21 cellular contexts compared by ENCODE assay signal in genomic region chr12:131364903-131365820, GRCh38.
"Had no signal": no experiment of that assay in that cellular context is flagged by ENCODE, and none has a peak within 500 bp of the region (broad histone marks: within the 10 kb centered on the region; RNA-seq: fewer than 3 reads in every experiment).

No MANE protein-coding gene starts in this region.

- H3K4me3 Mint-ChIP-seq: activated naive CD4-positive, alpha-beta T cell treated with anti-CD3 and anti-CD28 coated beads, Interleukin-2, amount 50 U/mL, for 24 hours; activated naive CD8-positive, alpha-beta T cell treated with anti-CD3 and anti-CD28 coated beads, Interleukin-2, amount 50 U/mL, for 24 hours; dendritic cell treated with granulocyte-macrophage colony-stimulating factor and Interleukin-4, amounts not matched to agents 40 ng/mL and 50 ng/mL, for 4 days; nephron; stimulated activated naive CD8-positive, alpha-beta T cell treated with anti-CD3 and anti-CD28 coated beads, Interleukin-15, Interleukin-2, amounts not matched to agents 100 ng/mL and 50 ng/mL, for 24 hours; T-helper 2 cell treated with Interferon-gamma antibody and Interleukin-4, amounts not matched to agents 5 μg/mL and 100 μg/mL, for 36 hours had no signal

- H3K27me3 Mint-ChIP-seq: stimulated activated naive CD8-positive, alpha-beta T cell treated with anti-CD3 and anti-CD28 coated beads, Interleukin-15, Interleukin-2, amounts not matched to agents 100 ng/mL and 50 ng/mL, for 24 hours had no signal

- H3K9me3 ChIP-seq: esophagus muscularis mucosa, mucosa of descending colon, upper lobe of left lung had no signal

- DNase-seq: activated CD4-positive, alpha-beta T cell treated with anti-CD3 and anti-CD28 coated beads for 48 hours; activated CD4-positive, alpha-beta T cell treated with anti-CD3 and anti-CD28 coated beads, Interleukin-2, amount 50 U/mL, for 48 hours; activated CD8-positive, alpha-beta memory T cell treated with anti-CD3 and anti-CD28 coated beads for 24 hours; activated naive CD8-positive, alpha-beta T cell treated with anti-CD3 and anti-CD28 coated beads, Interleukin-2, amount 50 U/mL, for 24 hours; amygdala; central memory CD4-positive, alpha-beta T cell; foreskin keratinocyte; left ventricle myocardium inferior; occipital lobe; right cardiac atrium; stimulated activated CD4-positive, alpha-beta T cell treated with anti-CD3 and anti-CD28 coated beads, Interleukin-2, amount 100 ng/mL, for 48 hours; T-helper 1 cell; upper lobe of left lung had no signal

- ATAC-seq: activated naive CD8-positive, alpha-beta T cell treated with anti-CD3 and anti-CD28 coated beads, Interleukin-2, amount 50 U/mL, for 24 hours; foreskin keratinocyte; mucosa of descending colon; right cardiac atrium had no signal

- H3K36me3 ChIP-seq: esophagus muscularis mucosa, left ventricle myocardium inferior, upper lobe of left lung had no signal

- H3K27me3 ChIP-seq: foreskin keratinocyte, upper lobe of left lung had no signal

- H3K4me1 Mint-ChIP-seq: activated naive CD4-positive, alpha-beta T cell treated with anti-CD3 and anti-CD28 coated beads, Interleukin-2, amount 50 U/mL, for 24 hours; activated naive CD8-positive, alpha-beta T cell treated with anti-CD3 and anti-CD28 coated beads, Interleukin-2, amount 50 U/mL, for 24 hours; nephron had no signal

- H3K4me1 ChIP-seq: esophagus muscularis mucosa, foreskin keratinocyte, left ventricle myocardium inferior, upper lobe of left lung had no signal

- H3K36me3 Mint-ChIP-seq: activated naive CD4-positive, alpha-beta T cell treated with anti-CD3 and anti-CD28 coated beads, Interleukin-2, amount 50 U/mL, for 24 hours had no signal

- H3K27ac Mint-ChIP-seq: activated naive CD4-positive, alpha-beta T cell treated with anti-CD3 and anti-CD28 coated beads, Interleukin-2, amount 50 U/mL, for 24 hours; activated naive CD8-positive, alpha-beta T cell treated with anti-CD3 and anti-CD28 coated beads, Interleukin-2, amount 50 U/mL, for 24 hours; dendritic cell treated with granulocyte-macrophage colony-stimulating factor and Interleukin-4, amounts not matched to agents 40 ng/mL and 50 ng/mL, for 4 days; nephron; stimulated activated naive CD8-positive, alpha-beta T cell treated with anti-CD3 and anti-CD28 coated beads, Interleukin-15, Interleukin-2, amounts not matched to agents 100 ng/mL and 50 ng/mL, for 24 hours; T-helper 2 cell treated with Interferon-gamma antibody and Interleukin-4, amounts not matched to agents 5 μg/mL and 100 μg/mL, for 36 hours had no signal

- H3K27ac ChIP-seq: esophagus muscularis mucosa, foreskin keratinocyte, left ventricle myocardium inferior, upper lobe of left lung, VCaP had no signal

- H3K4me3 ChIP-seq: esophagus muscularis mucosa, left ventricle myocardium inferior, mucosa of descending colon, upper lobe of left lung had no signal

- H3K9me3 Mint-ChIP-seq: activated naive CD4-positive, alpha-beta T cell treated with anti-CD3 and anti-CD28 coated beads, Interleukin-2, amount 50 U/mL, for 24 hours; activated naive CD8-positive, alpha-beta T cell treated with anti-CD3 and anti-CD28 coated beads, Interleukin-2, amount 50 U/mL, for 24 hours; dendritic cell treated with granulocyte-macrophage colony-stimulating factor and Interleukin-4, amounts not matched to agents 40 ng/mL and 50 ng/mL, for 4 days; stimulated activated naive CD8-positive, alpha-beta T cell treated with anti-CD3 and anti-CD28 coated beads, Interleukin-15, Interleukin-2, amounts not matched to agents 100 ng/mL and 50 ng/mL, for 24 hours; T-helper 2 cell treated with Interferon-gamma antibody and Interleukin-4, amounts not matched to agents 5 μg/mL and 100 μg/mL, for 36 hours had no signal
